ENCODE assay signal across 8 cellular contexts in the genomic region with DNA sequence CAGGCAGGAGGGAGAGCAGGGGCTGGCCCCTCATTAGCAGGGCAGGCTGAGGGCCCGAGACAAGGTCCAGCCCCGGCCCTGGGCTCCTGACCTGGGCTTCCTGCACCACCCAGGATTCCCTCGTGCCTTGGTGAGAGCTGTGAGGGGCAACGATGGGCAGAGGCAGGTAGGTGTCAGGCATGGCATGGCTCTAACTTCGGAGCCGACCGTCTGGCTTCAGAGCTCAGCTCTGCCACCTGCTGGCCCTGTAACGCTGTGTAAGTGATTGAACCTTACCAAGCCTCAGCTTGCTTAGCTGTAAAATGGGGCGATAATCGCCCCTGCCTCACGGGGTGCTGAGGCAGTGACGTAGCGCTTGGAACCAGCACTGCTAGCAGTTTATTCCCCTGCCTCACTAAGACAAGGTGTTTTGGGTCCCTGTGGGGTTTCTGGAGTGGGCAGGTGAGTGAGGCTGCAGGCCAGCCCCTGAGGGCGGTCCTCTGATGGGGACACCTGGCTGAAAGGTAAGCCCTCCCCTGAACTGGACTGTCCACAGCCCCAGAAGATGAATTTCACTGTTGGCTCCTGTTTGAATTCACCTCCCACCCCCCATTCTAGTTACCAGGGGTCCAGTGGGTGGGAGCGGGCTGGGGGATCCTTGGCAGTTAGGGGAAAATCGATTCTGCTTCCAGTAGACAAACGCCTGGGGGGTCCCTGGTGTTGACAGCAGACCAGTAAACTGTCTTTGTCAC.
DNase-seq lines count a peak whose midpoint lies in the region; ATAC-seq and TF ChIP-seq lines count a peak whose summit lies in the region.

No MANE protein-coding gene starts in this region.

- no peaks in the 10 kb centered on the region for H3K9me3 ChIP-seq in SJSA1 (replicated peaks)
- no peaks in the 10 kb centered on the region for H3K9me3 ChIP-seq in body of pancreas

- 47 to 75% methylated on average over 6 to 14 of the region's 17 CpGs for WGBS in body of pancreas, 2 donors

- intact Hi-C loops in body of pancreas (cut with DNase I): loop anchor here (10.0 kb wide), 1 partner anchor 286 kb away; no protein-coding TSS in a partner anchor

- ATAC-seq in GM18867 (IDR thresholded peaks at IDR 0.05; ENCODE audit: unreplicated experiment) (peak; percentile 43), body of pancreas (peak; percentile 52), left lobe of liver (peak; percentile 77), HG03135 (IDR thresholded peaks at IDR 0.05; ENCODE audit: unreplicated experiment) (no peak)
- no peak for ATAC-seq in stimulated activated naive CD8-positive, alpha-beta T cell treated with anti-CD3 and anti-CD28 coated beads, Interleukin-15, Interleukin-2, amounts not matched to agents 100 U/mL and 50 U/mL, for 24 hours

- no peak for TF ChIP-seq POLR2A in body of pancreas (IDR thresholded peaks at IDR 0.05)

- H3K4me1 ChIP-seq in SJSA1 (replicated peaks) (no peaks in the 10 kb centered on the region), body of pancreas (peaks cover 28% of the 10 kb centered on the region)

- CTCF ChIA-PET in AG04449 (lab: Yijun Ruan, JAX): interaction anchor here (0.8 to 5.7 kb wide), 17 partner anchors 8 to 313 kb away, joined by 3 to 43 read pairs (median 3); no protein-coding TSS in a partner anchor

- H3K4me3 ChIP-seq in AG04449 (ENCODE audit: low read depth, low read length) (no peak overlapping the region), SJSA1 (no peak overlapping the region), body of pancreas (no peak overlapping the region)

- H3K27me3 ChIP-seq in SJSA1 (replicated peaks) (no peaks in the 10 kb centered on the region), body of pancreas (no peaks in the 10 kb centered on the region)

- peak; percentile 46 for TF ChIP-seq CTCF in AG04449 (IDR thresholded peaks at IDR 0.05; ENCODE audit: insufficient read depth, low read length, missing control alignments)
- peak; percentile 10 to 67 (median 50) for TF ChIP-seq CTCF in body of pancreas (IDR thresholded peaks at IDR 0.05)

- H3K27ac ChIP-seq in SJSA1 (no peak overlapping the region), body of pancreas (no peak overlapping the region)

- H3K36me3 ChIP-seq in SJSA1: no peaks in the 10 kb centered on the region
- H3K36me3 ChIP-seq in body of pancreas (replicated peaks in 1 of 2; ENCODE audit: insufficient read depth in 1 of 2, low read depth in 2 of 2): no peaks in the 10 kb centered on the region

- POLR2A ChIA-PET in AG04449 (lab: Yijun Ruan, JAX): no interaction called here

- DNase-seq in AG04449 (ENCODE audit: low read depth, low spot score): no peak
- DNase-seq in SJSA1 (ENCODE audit: low read depth in 1 of 2, low spot score in 2 of 2): peak; percentile 31 to 63
- DNase-seq in body of pancreas: peak; percentile 55 to 73 (median 61)
- DNase-seq in left lobe of liver (ENCODE audit: low spot score): peak; percentile 49
- peak; percentile 68 for DNase-seq in stimulated activated naive CD8-positive, alpha-beta T cell treated with anti-CD3 and anti-CD28 coated beads, Interleukin-15, Interleukin-2, amounts not matched to agents 100 U/mL and 50 U/mL, for 24 hours
- DNase-seq in foreskin melanocyte: no peak

Comparison
In these comparisons a context has a peak if more than half of its experiments do, and no peak if none do; other contexts are left out.
1. DNase-seq: peak in SJSA1 (2 of 2), body of pancreas (4 of 4), left lobe of liver (single experiment) and stimulated activated naive CD8-positive, alpha-beta T cell treated with anti-CD3 and anti-CD28 coated beads, Interleukin-15, Interleukin-2, amounts not matched to agents 100 U/mL and 50 U/mL, for 24 hours (single experiment); none in AG04449 (single experiment) and foreskin melanocyte (single experiment).
2. ATAC-seq: peak in GM18867 (single experiment), body of pancreas (single experiment) and left lobe of liver (single experiment); none in stimulated activated naive CD8-positive, alpha-beta T cell treated with anti-CD3 and anti-CD28 coated beads, Interleukin-15, Interleukin-2, amounts not matched to agents 100 U/mL and 50 U/mL, for 24 hours (single experiment) and HG03135 (single experiment).